ENCODE assay signal across 14 cellular contexts in the genomic region with DNA sequence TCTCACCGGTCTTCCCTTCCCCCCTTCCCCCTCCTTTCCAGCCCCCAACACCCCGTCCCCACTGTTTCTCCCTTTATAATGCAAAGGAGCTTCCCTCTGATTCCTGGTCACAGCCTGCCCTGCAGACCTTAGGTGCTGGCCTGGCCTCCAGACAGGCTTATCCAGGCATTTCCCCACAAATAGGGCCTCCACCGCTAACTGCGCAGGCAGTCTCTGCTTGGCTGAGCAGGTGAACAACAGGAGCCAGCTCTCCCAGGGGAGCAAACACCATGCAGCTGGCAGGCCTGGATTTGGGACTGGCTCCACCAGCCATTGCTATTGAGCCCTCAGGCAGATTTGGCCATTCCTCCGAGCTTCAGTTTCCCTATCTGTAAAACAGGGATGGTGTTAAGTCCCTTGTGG. TPM values are rescaled to one million over a fixed set of nuclear protein-coding genes. Genes with fewer than 3 reads are reported as not detected.
DNase-seq lines count a peak whose midpoint lies in the region; ATAC-seq and TF ChIP-seq lines count a peak whose summit lies in the region.
"Had no signal": no experiment of that assay in that cellular context is flagged by ENCODE, and none has a peak within 500 bp of the region (broad histone marks: within the 10 kb centered on the region; RNA-seq: fewer than 3 reads in every experiment).

No MANE protein-coding gene starts in this region.

- H3K9ac ChIP-seq in BLaER1 treated with 17β-estradiol and CSF1 and Interleukin-3, amounts not matched to agents 10 nM and 100 nM: peak overlapping the region in 1 of 11 experiments; percentile 19; a peak in 2 of 22 replicates
- peak overlapping the region; percentile 65 for H3K9ac ChIP-seq in NT2/D1 (ENCODE audit: insufficient read length, low read depth)

- H3K27me3 ChIP-seq in BLaER1 treated with 17β-estradiol and CSF1 and Interleukin-3, amounts not matched to agents 10 nM and 100 nM: no peaks in the 10 kb centered on the region
- no peaks in the 10 kb centered on the region for H3K27me3 ChIP-seq in H7 (ENCODE audit: control insufficient read depth, insufficient read depth, low read length)
- no peaks in the 10 kb centered on the region for H3K27me3 ChIP-seq in NT2/D1 (ENCODE audit: insufficient read depth, insufficient read length)
- H3K27me3 ChIP-seq in lower lobe of right lung (ENCODE audit: low read depth): peaks cover 6% of the 10 kb centered on the region
- H3K27me3 ChIP-seq in effector memory CD4-positive, alpha-beta T cell (replicated peaks; ENCODE audit: control insufficient read depth, insufficient read depth, low read length, poor library complexity, severe bottlenecking): peaks cover 9% of the 10 kb centered on the region

- no peaks in the 10 kb centered on the region for H3K36me3 ChIP-seq in BLaER1 treated with 17β-estradiol and CSF1 and Interleukin-3, amounts not matched to agents 10 nM and 100 nM
- no peaks in the 10 kb centered on the region for H3K36me3 ChIP-seq in H7 (replicated peaks; ENCODE audit: control insufficient read depth, insufficient read depth, low read length)
- H3K36me3 ChIP-seq in NT2/D1 (ENCODE audit: insufficient read depth, insufficient read length, low read length): no peaks in the 10 kb centered on the region
- H3K36me3 ChIP-seq in lower lobe of right lung: no peaks in the 10 kb centered on the region
- H3K36me3 ChIP-seq in effector memory CD4-positive, alpha-beta T cell (ENCODE audit: control insufficient read depth, insufficient read depth, low read length): no peaks in the 10 kb centered on the region
- H3K36me3 ChIP-seq: WERI-Rb-1 had no signal

- no peak overlapping the region for H3K4me3 Mint-ChIP-seq in activated naive CD8-positive, alpha-beta T cell treated with anti-CD3 and anti-CD28 coated beads for 36 hours
- H3K4me3 Mint-ChIP-seq: naive thymus-derived CD4-positive, alpha-beta T cell had no signal

- no peaks in the 10 kb centered on the region for H3K36me3 Mint-ChIP-seq in activated naive CD8-positive, alpha-beta T cell treated with anti-CD3 and anti-CD28 coated beads for 36 hours

- peaks cover 48 to 94% (median 86%) of the 10 kb centered on the region in 10 experiments for H3K4me1 ChIP-seq in BLaER1 treated with 17β-estradiol and CSF1 and Interleukin-3, amounts not matched to agents 10 nM and 100 nM
- H3K4me1 ChIP-seq in NT2/D1 (ENCODE audit: insufficient read depth, insufficient read length) (peaks cover 46% of the 10 kb centered on the region), lower lobe of right lung (peaks cover 36% of the 10 kb centered on the region)
- no peaks in the 10 kb centered on the region for H3K4me1 ChIP-seq in effector memory CD4-positive, alpha-beta T cell (ENCODE audit: control insufficient read depth, insufficient read depth, low read length, poor library complexity, severe bottlenecking)
- H3K4me1 ChIP-seq: Caco-2 had no signal

- ATAC-seq in lower lobe of right lung (no peak), GM21825 (IDR thresholded peaks at IDR 0.05; ENCODE audit: unreplicated experiment) (no peak)
- ATAC-seq: naive thymus-derived CD4-positive, alpha-beta T cell had no signal

- no peak overlapping the region for H3K4me3 ChIP-seq in BLaER1 treated with 17β-estradiol and CSF1 and Interleukin-3, amounts not matched to agents 10 nM and 100 nM
- H3K4me3 ChIP-seq in H7 (ENCODE audit: insufficient read depth, low read depth, low read length) (no peak overlapping the region), NT2/D1 (ENCODE audit: insufficient read length, low read depth) (no peak overlapping the region), lower lobe of right lung (no peak overlapping the region)
- H3K4me3 ChIP-seq in effector memory CD4-positive, alpha-beta T cell (ENCODE audit: insufficient read depth, low read depth, low read length, poor library complexity, severe bottlenecking): no peak overlapping the region
- H3K4me3 ChIP-seq: skin epidermis had no signal

- TF ChIP-seq CTCF in lower lobe of right lung (IDR thresholded peaks at IDR 0.05): no peak

- intact Hi-C loops in lower lobe of right lung (cut with DNase I): no loop called here

- H3K4me2 ChIP-seq in BLaER1 treated with 17β-estradiol and CSF1 and Interleukin-3, amounts not matched to agents 10 nM and 100 nM: peak overlapping the region in 10 of 11 experiments; percentile 1 to 88 (median 74); a peak in 19 of 22 replicates

- no peaks in the 10 kb centered on the region for H3K9me3 Mint-ChIP-seq in activated naive CD8-positive, alpha-beta T cell treated with anti-CD3 and anti-CD28 coated beads for 36 hours
- H3K9me3 Mint-ChIP-seq: naive thymus-derived CD4-positive, alpha-beta T cell had no signal

- H3K27me3 Mint-ChIP-seq in activated naive CD8-positive, alpha-beta T cell treated with anti-CD3 and anti-CD28 coated beads for 36 hours: peaks cover 47% of the 10 kb centered on the region

- no peaks in the 10 kb centered on the region for H4K20me1 ChIP-seq in BLaER1 treated with 17β-estradiol and CSF1 and Interleukin-3, amounts not matched to agents 10 nM and 100 nM

- H3K27ac ChIP-seq in BLaER1 treated with 17β-estradiol and CSF1 and Interleukin-3, amounts not matched to agents 10 nM and 100 nM: peak overlapping the region in 4 of 11 experiments; percentile 28 to 75 (median 62); a peak in 5 of 22 replicates
- peak overlapping the region; percentile 87 for H3K27ac ChIP-seq in lower lobe of right lung
- no peak overlapping the region for H3K27ac ChIP-seq in effector memory CD4-positive, alpha-beta T cell (ENCODE audit: insufficient read depth, low read length, poor library complexity, severe bottlenecking)
- H3K27ac ChIP-seq: WERI-Rb-1 had no signal

- H3K4me1 Mint-ChIP-seq in activated naive CD8-positive, alpha-beta T cell treated with anti-CD3 and anti-CD28 coated beads for 36 hours: peaks cover 5% of the 10 kb centered on the region

- H3K27ac Mint-ChIP-seq in activated naive CD8-positive, alpha-beta T cell treated with anti-CD3 and anti-CD28 coated beads for 36 hours: no peak overlapping the region

- H3K9me3 ChIP-seq in BLaER1 treated with 17β-estradiol and CSF1 and Interleukin-3, amounts not matched to agents 10 nM and 100 nM (replicated peaks in 1 of 11): no peaks in the 10 kb centered on the region
- H3K9me3 ChIP-seq in NT2/D1 (ENCODE audit: insufficient read depth, low read length) (no peaks in the 10 kb centered on the region), lower lobe of right lung (no peaks in the 10 kb centered on the region)
- no peaks in the 10 kb centered on the region for H3K9me3 ChIP-seq in effector memory CD4-positive, alpha-beta T cell (ENCODE audit: control insufficient read depth, low read length)
- H3K9me3 ChIP-seq: Caco-2 had no signal

- DNase-seq in H7: peak; percentile 86
- peak; percentile 92 for DNase-seq in NT2/D1 (ENCODE audit: low read depth, low spot score)
- DNase-seq in lower lobe of right lung: no peak
- no peak for DNase-seq in activated naive CD8-positive, alpha-beta T cell treated with anti-CD3 and anti-CD28 coated beads for 36 hours
- DNase-seq in effector memory CD4-positive, alpha-beta T cell: no peak
- DNase-seq in MV-4-11 (lab: John Stamatoyannopoulos, UW): no peak
- DNase-seq: Caco-2; naive thymus-derived CD4-positive, alpha-beta T cell; NCI-H1048; WERI-Rb-1 had no signal

RNA-seq across cellular contexts. Expression of a gene that starts 46.0 kb away (rescaled TPM):
- not detected in 2 replicates for total RNA-seq in H7 (2014; rRNA removed; shearing (Covaris generic))
- total RNA-seq in lower lobe of right lung: 4.3 TPM
- total RNA-seq in activated naive CD8-positive, alpha-beta T cell treated with anti-CD3 and anti-CD28 coated beads for 36 hours: not detected
- total RNA-seq: Caco-2, RPMI7951 had no signal

RNA-seq across cellular contexts. Expression of a gene that starts 55.7 kb away (rescaled TPM):
- 67.3 and 75.7 TPM in 2 replicates for total RNA-seq in H7 (2014; rRNA removed; shearing (Covaris generic))
- 31.8 TPM for total RNA-seq in lower lobe of right lung
- total RNA-seq in activated naive CD8-positive, alpha-beta T cell treated with anti-CD3 and anti-CD28 coated beads for 36 hours: 10 to 100 TPM; 39.8 to 41.2 TPM

Comparison
In these comparisons a context has a peak if more than half of its experiments do, and no peak if none do; other contexts are left out.
1. DNase-seq: peak in H7 (single experiment) and NT2/D1 (single experiment); none in lower lobe of right lung (single experiment), activated naive CD8-positive, alpha-beta T cell treated with anti-CD3 and anti-CD28 coated beads for 36 hours (single experiment), effector memory CD4-positive, alpha-beta T cell (0 of 3) and MV-4-11 (single experiment).